ENCODE assay signal across 10 cellular contexts in genomic region chr1:23964235-23964668, GRCh38. TPM values are rescaled to one million over a fixed set of nuclear protein-coding genes. Genes with fewer than 3 reads are reported as not detected.
DNase-seq lines count a peak whose midpoint lies in the region; ATAC-seq and TF ChIP-seq lines count a peak whose summit lies in the region.
"Had no signal": no experiment of that assay in that cellular context is flagged by ENCODE, and none has a peak within 500 bp of the region (broad histone marks: within the 10 kb centered on the region; RNA-seq: fewer than 3 reads in every experiment).

No MANE protein-coding gene starts in this region.

- H3K4me3 ChIP-seq in CD4-positive, CD25-positive, alpha-beta regulatory T cell (ENCODE audit: low read depth, low read length): peak overlapping the region; percentile 37
- H3K4me3 ChIP-seq in HL-60 (replicated peaks; ENCODE audit: insufficient read depth, low read length) (no peak overlapping the region), adipocyte (ENCODE audit: low read length) (no peak overlapping the region)
- H3K4me3 ChIP-seq: skin epidermis, testis had no signal

- H3K36me3 Mint-ChIP-seq in CD4-positive, CD25-positive, alpha-beta regulatory T cell: peaks cover 32% of the 10 kb centered on the region
- H3K36me3 Mint-ChIP-seq in natural killer cell: peaks cover 16% of the 10 kb centered on the region

- H3K9ac ChIP-seq in adipocyte (ENCODE audit: low read length): peak overlapping the region; percentile 40

- no peaks in the 10 kb centered on the region for H3K9me3 ChIP-seq in CD4-positive, CD25-positive, alpha-beta regulatory T cell (ENCODE audit: control insufficient read depth in 2 of 2, low read length in 2 of 2)
- no peaks in the 10 kb centered on the region for H3K9me3 ChIP-seq in adipocyte (ENCODE audit: control insufficient read depth, low read length)
- H3K9me3 ChIP-seq: testis had no signal

- intact Hi-C loops in natural killer cell (cut with micrococcal nuclease): no loop called here

- H3K36me3 ChIP-seq in CD4-positive, CD25-positive, alpha-beta regulatory T cell (ENCODE audit: control insufficient read depth, insufficient read depth, low read length): peaks cover 52% of the 10 kb centered on the region
- peaks cover 73% of the 10 kb centered on the region for H3K36me3 ChIP-seq in adipocyte (ENCODE audit: control insufficient read depth, insufficient read depth, low read length, severe bottlenecking)

- peaks cover 5% of the 10 kb centered on the region for H3K27me3 Mint-ChIP-seq in CD4-positive, CD25-positive, alpha-beta regulatory T cell
- H3K27me3 Mint-ChIP-seq in natural killer cell (ENCODE audit: low read depth in 2 of 2): no peaks in the 10 kb centered on the region

- DNase-seq in CD4-positive, CD25-positive, alpha-beta regulatory T cell: no peak
- DNase-seq in HL-60 (ENCODE audit: low read depth in 1 of 2, low spot score in 1 of 2): no peak
- no peak for DNase-seq in adipocyte (ENCODE audit: low read depth)
- no peak for DNase-seq in natural killer cell
- DNase-seq in mesenteric fat pad (ENCODE audit: low spot score): no peak
- no peak for DNase-seq in hepatic stellate cell (ENCODE audit: low spot score)
- no peak for DNase-seq in epidermal melanocyte (ENCODE audit: insufficient read length, low spot score)
- no peak for DNase-seq in stimulated activated CD4-positive, alpha-beta T cell treated with anti-CD3 and anti-CD28 coated beads, Interleukin-1b, Interleukin-23, amount 100 ng/mL, for 48 hours
- DNase-seq: testis had no signal

- H3K4me3 Mint-ChIP-seq in CD4-positive, CD25-positive, alpha-beta regulatory T cell: peak overlapping the region in 3 of 4 donors; percentile 13 to 38 (median 37)
- no peak overlapping the region for H3K4me3 Mint-ChIP-seq in natural killer cell

- H3K4me1 Mint-ChIP-seq in CD4-positive, CD25-positive, alpha-beta regulatory T cell: peaks cover 44 to 75% (median 61%) of the 10 kb centered on the region in 4 donors
- H3K4me1 Mint-ChIP-seq in natural killer cell: peaks cover 40 to 43% of the 10 kb centered on the region in 2 donors

- no peaks in the 10 kb centered on the region for H3K27me3 ChIP-seq in CD4-positive, CD25-positive, alpha-beta regulatory T cell (ENCODE audit: control insufficient read depth, insufficient read depth, low read length)
- H3K27me3 ChIP-seq in HL-60 (ENCODE audit: insufficient read depth, poor library complexity, severe bottlenecking): no peaks in the 10 kb centered on the region
- no peaks in the 10 kb centered on the region for H3K27me3 ChIP-seq in adipocyte (replicated peaks; ENCODE audit: control insufficient read depth, insufficient read depth, low read length)
- H3K27me3 ChIP-seq: testis had no signal

- H3K27ac ChIP-seq in CD4-positive, CD25-positive, alpha-beta regulatory T cell (ENCODE audit: insufficient read depth, low read length, poor library complexity, severe bottlenecking): peak overlapping the region; percentile 55
- peak overlapping the region; percentile 35 for H3K27ac ChIP-seq in HL-60 (replicated peaks)
- H3K27ac ChIP-seq: testis had no signal

- peak overlapping the region; percentile 28 to 79 (median 55) for H3K27ac Mint-ChIP-seq in CD4-positive, CD25-positive, alpha-beta regulatory T cell
- peak overlapping the region; percentile 73 to 85 for H3K27ac Mint-ChIP-seq in natural killer cell

- no peaks in the 10 kb centered on the region for H3K9me3 Mint-ChIP-seq in CD4-positive, CD25-positive, alpha-beta regulatory T cell
- no peaks in the 10 kb centered on the region for H3K9me3 Mint-ChIP-seq in natural killer cell

- no peak for TF ChIP-seq CTCF in HL-60 (IDR thresholded peaks at IDR 0.05; ENCODE audit: insufficient read depth, low read length)
- no peak for TF ChIP-seq CTCF in natural killer cell (IDR thresholded peaks at IDR 0.05)

- H3K4me1 ChIP-seq in CD4-positive, CD25-positive, alpha-beta regulatory T cell (ENCODE audit: control insufficient read depth, insufficient read depth, low read length, poor library complexity, severe bottlenecking): peaks cover 32% of the 10 kb centered on the region
- H3K4me1 ChIP-seq in adipocyte (ENCODE audit: control insufficient read depth, insufficient read depth, low read length): peaks cover 32% of the 10 kb centered on the region

- ATAC-seq in CD4-positive, CD25-positive, alpha-beta regulatory T cell (ENCODE audit: low read depth in 2 of 2): no peak
- no peak for ATAC-seq in natural killer cell

RNA-seq across cellular contexts. Expression of gene PNRC2, which starts 4.6 kb away (rescaled TPM):
- 126 TPM for total RNA-seq in CD4-positive, CD25-positive, alpha-beta regulatory T cell
- polyA plus RNA-seq in CD4-positive, CD25-positive, alpha-beta regulatory T cell: 100 to 1,000 TPM; 123 to 149 (median 141) TPM
- 100 to 1,000 TPM; 124 to 205 (median 180) TPM for total RNA-seq in natural killer cell
- 94.5 TPM for total RNA-seq in mesenteric fat pad

RNA-seq across cellular contexts. Expression of gene SRSF10, which starts 15.9 kb away (rescaled TPM):
- total RNA-seq in CD4-positive, CD25-positive, alpha-beta regulatory T cell: 220 TPM
- polyA plus RNA-seq in CD4-positive, CD25-positive, alpha-beta regulatory T cell: 100 to 1,000 TPM; 127 to 151 (median 144) TPM
- total RNA-seq in natural killer cell (100 to 1,000 TPM; 221 to 281 (median 237) TPM), mesenteric fat pad (85.4 TPM)

RNA-seq across cellular contexts. Expression of gene CNR2, which starts 51.1 kb away (rescaled TPM):
- 0.15 TPM for total RNA-seq in CD4-positive, CD25-positive, alpha-beta regulatory T cell
- under 1 TPM in 2 of 4 donors, not detected in 2; 0.03 to 0.05 TPM for polyA plus RNA-seq in CD4-positive, CD25-positive, alpha-beta regulatory T cell
- total RNA-seq in natural killer cell (10 to 100 TPM in 1 of 3 donors, 1 to 10 TPM in 2; 5.3 to 12.0 (median 6.1) TPM), mesenteric fat pad (not detected)
